In genomic region chr3:107142171-107142570, GRCh38 we compare ENCODE assay signal across 17 cellular contexts.
"Had no signal": no experiment of that assay in that cellular context is flagged by ENCODE, and none has a peak within 500 bp of the region (broad histone marks: within the 10 kb centered on the region; RNA-seq: fewer than 3 reads in every experiment).

No MANE protein-coding gene starts in this region.

- H3K27ac ChIP-seq: gastrocnemius medialis, lower lobe of right lung, transverse colon, VCaP had no signal

- H3K4me3 Mint-ChIP-seq: activated CD4-positive, alpha-beta memory T cell treated with anti-CD3 and anti-CD28 coated beads for 36 hours; activated CD4-positive, alpha-beta T cell treated with anti-CD3 and anti-CD28 coated beads for 36 hours; activated T-cell treated with anti-CD3 and anti-CD28 coated beads, Interleukin-2, amount 50 U/mL, for 4 hours; naive thymus-derived CD4-positive, alpha-beta T cell had no signal

- H3K4me1 ChIP-seq: gastrocnemius medialis, lower lobe of right lung, transverse colon had no signal

- H3K4me3 ChIP-seq: gastrocnemius medialis, heart left ventricle, lower lobe of right lung, transverse colon had no signal

- H3K27ac Mint-ChIP-seq: activated CD4-positive, alpha-beta memory T cell treated with anti-CD3 and anti-CD28 coated beads for 36 hours; activated CD4-positive, alpha-beta T cell treated with anti-CD3 and anti-CD28 coated beads for 36 hours; naive thymus-derived CD4-positive, alpha-beta T cell had no signal

- FAIRE-seq: astrocyte, bronchial epithelial cell had no signal

- H3K9me3 Mint-ChIP-seq: activated CD4-positive, alpha-beta memory T cell treated with anti-CD3 and anti-CD28 coated beads for 36 hours; activated T-cell treated with anti-CD3 and anti-CD28 coated beads, Interleukin-2, amount 50 U/mL, for 4 hours had no signal

- DNase-seq: activated CD4-positive, alpha-beta memory T cell treated with anti-CD3 and anti-CD28 coated beads for 36 hours; activated CD4-positive, alpha-beta T cell treated with anti-CD3 and anti-CD28 coated beads for 36 hours; activated effector memory CD4-positive, alpha-beta T cell treated with Interleukin-2 at 50 U/mL for 16 hours; activated naive CD4-positive, alpha-beta T cell treated with anti-CD3 and anti-CD28 coated beads, Interleukin-2, amount 50 U/mL, for 16 hours; activated T-cell treated with anti-CD3 and anti-CD28 coated beads, Interleukin-2, amount 50 U/mL, for 4 hours; gastrocnemius medialis; heart left ventricle; left colon; lower lobe of right lung; naive thymus-derived CD4-positive, alpha-beta T cell; posterior cingulate gyrus; stimulated activated CD4-positive, alpha-beta T cell treated with anti-CD3 and anti-CD28 coated beads, Interleukin-4, amount 100 ng/mL, for 1 hour; stimulated activated naive CD4-positive, alpha-beta T cell; transverse colon had no signal

- H3K36me3 Mint-ChIP-seq: activated CD4-positive, alpha-beta memory T cell treated with anti-CD3 and anti-CD28 coated beads for 36 hours had no signal

- H3K4me1 Mint-ChIP-seq: activated CD4-positive, alpha-beta T cell treated with anti-CD3 and anti-CD28 coated beads for 36 hours; naive thymus-derived CD4-positive, alpha-beta T cell had no signal

- ATAC-seq: activated CD4-positive, alpha-beta T cell treated with anti-CD3 and anti-CD28 coated beads for 36 hours; activated T-cell treated with anti-CD3 and anti-CD28 coated beads, Interleukin-2, amount 50 U/mL, for 4 hours; gastrocnemius medialis; left colon; lower lobe of right lung; naive thymus-derived CD4-positive, alpha-beta T cell had no signal

- H3K9me3 ChIP-seq: gastrocnemius medialis, heart left ventricle, lower lobe of right lung, transverse colon had no signal

- H3K27me3 ChIP-seq: gastrocnemius medialis, heart left ventricle, transverse colon had no signal

- H3K36me3 ChIP-seq: gastrocnemius medialis, heart left ventricle, lower lobe of right lung, transverse colon had no signal
